In genomic region chr2:180559766-180560165, GRCh38 we compare ENCODE assay signal across 20 cellular contexts.
DNase-seq lines count a peak whose midpoint lies in the region; ATAC-seq and TF ChIP-seq lines count a peak whose summit lies in the region.
"Had no signal": no experiment of that assay in that cellular context is flagged by ENCODE, and none has a peak within 500 bp of the region (broad histone marks: within the 10 kb centered on the region; RNA-seq: fewer than 3 reads in every experiment).

No MANE protein-coding gene starts in this region.

- no peaks in the 10 kb centered on the region for H3K79me2 ChIP-seq in H9 (ENCODE audit: insufficient read depth, low read length)

- no peak overlapping the region for H4K8ac ChIP-seq in H9 (replicated peaks; ENCODE audit: insufficient read length, low read depth, low read length)

- TF ChIP-seq CTCF in AG10803 (conservative IDR thresholded peaks at IDR 0.05; ENCODE audit: low read length): no peak; the same call in 1 of the 2 replicates
- no peak for TF ChIP-seq CTCF in astrocyte of the spinal cord (IDR thresholded peaks at IDR 0.05; ENCODE audit: low read depth, low read length)
- TF ChIP-seq CTCF in uterus (IDR thresholded peaks at IDR 0.05): no peak
- TF ChIP-seq CTCF in H9 (conservative IDR thresholded peaks at IDR 0.05): no peak

- H3K27me3 ChIP-seq in uterus: no peaks in the 10 kb centered on the region
- H3K27me3 ChIP-seq in H9 (ENCODE audit: insufficient read depth, low read length): no peaks in the 10 kb centered on the region
- H3K27me3 ChIP-seq: pancreas had no signal

- no peaks in the 10 kb centered on the region; a peak in 1 of 7 replicates for H3K36me3 Mint-ChIP-seq in H9 (ENCODE audit: insufficient read depth in 1 of 3, low read depth in 3 of 3)

- no peak overlapping the region for H3K4me2 ChIP-seq in H9 (ENCODE audit: insufficient read depth, insufficient read length, low read length)
- H3K4me2 ChIP-seq: KMS-11 had no signal

- H2BK20ac ChIP-seq in H9 (ENCODE audit: low read depth, low read length, poor library complexity, severe bottlenecking): no peak overlapping the region

- H3K9ac ChIP-seq in H9 (ENCODE audit: extremely low read depth, insufficient read length, low read length): no peak overlapping the region
- H3K9ac ChIP-seq: KMS-11 had no signal

- no peaks in the 10 kb centered on the region for H4K20me1 ChIP-seq in H9 (ENCODE audit: control insufficient read depth, insufficient read depth, insufficient read length)

- no peak overlapping the region for H3K27ac ChIP-seq in uterus
- H3K27ac ChIP-seq in H9 (ENCODE audit: insufficient read length, low read depth, low read length): no peak overlapping the region
- H3K27ac ChIP-seq: HL-60, KMS-11, pancreas had no signal

- H4K5ac ChIP-seq in H9 (ENCODE audit: insufficient read length, low read depth, low read length): no peak overlapping the region

- no peak overlapping the region for H4K91ac ChIP-seq in H9 (ENCODE audit: insufficient read length, low read depth, low read length)

- TF ChIP-seq POLR2A in uterus (IDR thresholded peaks at IDR 0.05): no peak

- H3K9me3 Mint-ChIP-seq in H9: peaks cover 0 to 2% of the 10 kb centered on the region in 2 experiments; a peak in 1 of 5 replicates
- H3K9me3 Mint-ChIP-seq: activated B cell treated with CpG ODN at 0.5 μM for 24 hours had no signal

- H3K4me1 Mint-ChIP-seq in H9: no peaks in the 10 kb centered on the region
- H3K4me1 Mint-ChIP-seq: activated B cell treated with CpG ODN at 0.5 μM for 24 hours had no signal

- H3K4me3 Mint-ChIP-seq in H9: no peak overlapping the region
- H3K4me3 Mint-ChIP-seq: activated B cell treated with CpG ODN at 0.5 μM for 24 hours; stimulated activated naive CD8-positive, alpha-beta T cell treated with anti-CD3 and anti-CD28 coated beads, Interleukin-15, Interleukin-2, amounts not matched to agents 100 ng/mL and 50 ng/mL, for 24 hours had no signal

- no peak overlapping the region for H3K23ac ChIP-seq in H9 (ENCODE audit: insufficient read length, low read depth, low read length)

- H3K56ac ChIP-seq in H9 (ENCODE audit: insufficient read length, low read depth, low read length): no peak overlapping the region

- H2AFZ ChIP-seq in H9 (ENCODE audit: low read length): no peak overlapping the region

- WGBS in H9 (ENCODE audit: extremely low coverage, insufficient read length, low lambda C conversion rate): no CpG with 5 or more reads among the region's 5 CpGs

- no peak overlapping the region for H2BK5ac ChIP-seq in H9 (ENCODE audit: insufficient read length, low read length)

- peak; percentile 35 for DNase-seq in AG10803 (ENCODE audit: low read depth)
- peak; percentile 52 for DNase-seq in MV-4-11 (lab: John Stamatoyannopoulos, UW)
- DNase-seq in astrocyte of the spinal cord (ENCODE audit: low read depth, low spot score): peak; percentile 25
- peak; percentile 29 to 83 for DNase-seq in lung microvascular endothelial cell (ENCODE audit: low read depth in 2 of 2)
- no peak for DNase-seq in uterus
- DNase-seq in H9: no peak
- DNase-seq: activated B cell treated with CpG ODN at 0.5 μM for 24 hours; activated effector memory CD4-positive, alpha-beta T cell treated with anti-CD3 and anti-CD28 coated beads, Interleukin-2, amount 50 U/mL, for 16 hours; anterior cingulate cortex; cortex of kidney; hypothalamus; left colon; NCI-H446; pancreas; PC-3 had no signal

- H3K4me3 ChIP-seq in AG10803 (ENCODE audit: low read length) (no peak overlapping the region), astrocyte of the spinal cord (ENCODE audit: low read depth, low read length) (no peak overlapping the region), uterus (no peak overlapping the region)
- H3K4me3 ChIP-seq: pancreas had no signal

- H3K14ac ChIP-seq in H9 (ENCODE audit: insufficient read depth, low read length): no peak overlapping the region

- no peak for ATAC-seq in HG03460 (IDR thresholded peaks at IDR 0.05; ENCODE audit: unreplicated experiment)
- no peak for ATAC-seq in GM19035 (IDR thresholded peaks at IDR 0.05; ENCODE audit: unreplicated experiment)
- ATAC-seq: left colon, pancreas, PC-3 had no signal

- no peak overlapping the region for H3K27ac Mint-ChIP-seq in H9
- H3K27ac Mint-ChIP-seq: activated B cell treated with CpG ODN at 0.5 μM for 24 hours; stimulated activated naive CD8-positive, alpha-beta T cell treated with anti-CD3 and anti-CD28 coated beads, Interleukin-15, Interleukin-2, amounts not matched to agents 100 ng/mL and 50 ng/mL, for 24 hours had no signal

- no peak overlapping the region for H3K4ac ChIP-seq in H9 (ENCODE audit: low read depth, low read length)

- no peak overlapping the region for H2BK120ac ChIP-seq in H9 (ENCODE audit: low read depth, low read length, poor library complexity, severe bottlenecking)

- no peaks in the 10 kb centered on the region for H3K23me2 ChIP-seq in H9 (ENCODE audit: insufficient read length, low read depth, low read length, poor library complexity, severe bottlenecking)

- no peak overlapping the region for H2BK15ac ChIP-seq in H9 (ENCODE audit: low read depth, low read length)

- H3K4me1 ChIP-seq in uterus (no peaks in the 10 kb centered on the region), H9 (ENCODE audit: insufficient read depth, low read length) (no peaks in the 10 kb centered on the region)
- H3K4me1 ChIP-seq: pancreas had no signal

- H2AK5ac ChIP-seq in H9 (ENCODE audit: insufficient read length, low read length): no peak overlapping the region

- in situ Hi-C loops in astrocyte of the spinal cord (cut with HindIII; ENCODE audit: low sequenced_read_pairs): no loop called here

- no peaks in the 10 kb centered on the region for H3K79me1 ChIP-seq in H9 (ENCODE audit: insufficient read depth, low read depth, low read length, poor library complexity, severe bottlenecking)

- H3K36me3 ChIP-seq in uterus: no peaks in the 10 kb centered on the region
- H3K36me3 ChIP-seq: pancreas had no signal

- intact Hi-C loops in uterus (cut with DNase I; ENCODE audit: low total_unique reads): no loop called here

- H3T11ph ChIP-seq in H9 (ENCODE audit: low read length): no peak overlapping the region

- H3K9me3 ChIP-seq in uterus (no peaks in the 10 kb centered on the region), H9 (ENCODE audit: control insufficient read depth, low read depth, low read length) (no peaks in the 10 kb centered on the region)
- H3K9me3 ChIP-seq: pancreas had no signal

- H2BK12ac ChIP-seq in H9 (ENCODE audit: insufficient read length, low read depth, low read length): no peak overlapping the region

- H3K27me3 Mint-ChIP-seq in H9 (ENCODE audit: low read depth): no peaks in the 10 kb centered on the region
- H3K27me3 Mint-ChIP-seq: activated B cell treated with CpG ODN at 0.5 μM for 24 hours had no signal

- no peak overlapping the region for H3K18ac ChIP-seq in H9 (ENCODE audit: insufficient read length, low read depth, low read length)

Comparison
In these comparisons a context has a peak if more than half of its experiments do, and no peak if none do; other contexts are left out.
1. DNase-seq: peak in AG10803 (single experiment), MV-4-11 (single experiment), astrocyte of the spinal cord (single experiment) and lung microvascular endothelial cell (2 of 2); none in uterus (0 of 2) and H9 (single experiment).